In the genomic region with DNA sequence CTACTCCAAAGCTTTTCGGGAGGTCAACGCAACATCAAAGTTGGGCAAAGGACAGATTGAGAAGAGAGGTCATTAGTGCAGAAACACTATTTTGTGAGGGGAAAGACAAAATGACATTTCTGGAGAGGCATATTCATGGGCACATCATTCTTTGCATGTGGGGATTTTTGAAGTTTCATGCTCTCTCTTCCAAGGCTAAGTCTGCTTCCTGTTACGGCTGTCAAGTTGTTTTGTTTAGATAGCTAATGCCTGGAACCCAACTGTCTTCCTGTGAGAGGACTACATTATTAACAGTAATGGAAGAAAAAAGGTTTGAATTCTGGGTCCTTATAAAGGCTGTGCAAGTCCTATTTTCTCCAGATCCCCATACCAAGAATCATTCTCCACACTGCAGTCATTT, we compare ENCODE assay signal across 19 cellular contexts.
"Had no signal": no experiment of that assay in that cellular context is flagged by ENCODE, and none has a peak within 500 bp of the region (broad histone marks: within the 10 kb centered on the region; RNA-seq: fewer than 3 reads in every experiment).

No MANE protein-coding gene starts in this region.

- H3K36me3 ChIP-seq: cardiac muscle cell, sigmoid colon had no signal

- H3K4me1 ChIP-seq: body of pancreas had no signal

- H3K36me3 Mint-ChIP-seq: activated naive CD4-positive, alpha-beta T cell treated with anti-CD3 and anti-CD28 coated beads, Interleukin-2, amount 50 U/mL, for 24 hours had no signal

- ATAC-seq: activated CD8-positive, alpha-beta T cell treated with anti-CD3 and anti-CD28 coated beads, Interleukin-2, amount 10 ng/mL, durations not matched to agents 7 days and 5 days; body of pancreas; left colon had no signal

- H3K4me2 ChIP-seq: SK-N-SH had no signal

- H3K27ac Mint-ChIP-seq: activated CD8-positive, alpha-beta T cell treated with anti-CD3 and anti-CD28 coated beads, Interleukin-2, amount 10 ng/mL, durations not matched to agents 7 days and 5 days; activated naive CD4-positive, alpha-beta T cell treated with anti-CD3 and anti-CD28 coated beads, Interleukin-2, amount 50 U/mL, for 24 hours; T-helper 2 cell treated with Interferon-gamma antibody and Interleukin-4, amounts not matched to agents 5 μg/mL and 100 μg/mL, for 36 hours had no signal

- H3K4me3 Mint-ChIP-seq: activated CD8-positive, alpha-beta T cell treated with anti-CD3 and anti-CD28 coated beads, Interleukin-2, amount 10 ng/mL, durations not matched to agents 7 days and 5 days; activated naive CD4-positive, alpha-beta T cell treated with anti-CD3 and anti-CD28 coated beads, Interleukin-2, amount 50 U/mL, for 24 hours; T-helper 2 cell treated with Interferon-gamma antibody and Interleukin-4, amounts not matched to agents 5 μg/mL and 100 μg/mL, for 36 hours had no signal

- H3K4me3 ChIP-seq: body of pancreas, cardiac muscle cell, sigmoid colon had no signal

- H3K27me3 Mint-ChIP-seq: activated naive CD4-positive, alpha-beta T cell treated with anti-CD3 and anti-CD28 coated beads, Interleukin-2, amount 50 U/mL, for 24 hours had no signal

- H3K4me1 Mint-ChIP-seq: activated naive CD4-positive, alpha-beta T cell treated with anti-CD3 and anti-CD28 coated beads, Interleukin-2, amount 50 U/mL, for 24 hours had no signal

- H3K27ac ChIP-seq: body of pancreas, cardiac muscle cell had no signal

- H3K9ac ChIP-seq: SK-N-SH had no signal

- DNase-seq: activated CD4-positive, alpha-beta T cell treated with anti-CD3 and anti-CD28 coated beads for 1 hour; activated CD4-positive, alpha-beta T cell treated with anti-CD3 and anti-CD28 coated beads, Interleukin-2, amount 50 U/mL, for 1 hour; activated CD8-positive, alpha-beta T cell treated with anti-CD3 and anti-CD28 coated beads, Interleukin-2, amount 10 ng/mL, durations not matched to agents 7 days and 5 days; activated gamma-delta T cell treated with Interleukin-2 at 50 U/mL for 16 hours; activated T-cell treated with anti-CD3 and anti-CD28 coated beads, Interleukin-2, amount 50 U/mL, for 1 hour; anterior cingulate cortex; body of pancreas; effector CD4-positive, alpha-beta T cell; hypothalamus; left colon; mammary epithelial cell; occipital lobe; sigmoid colon; SK-N-SH; stimulated activated CD4-positive, alpha-beta T cell treated with anti-CD3 and anti-CD28 coated beads, Interleukin-4, amount 100 ng/mL, for 24 hours; stimulated activated naive CD4-positive, alpha-beta T cell treated with Interleukin-2 at 50 U/mL for 16 hours had no signal

- H3K27me3 ChIP-seq: body of pancreas, cardiac muscle cell, sigmoid colon had no signal

- H3K9me3 ChIP-seq: body of pancreas, sigmoid colon, SK-N-SH had no signal
